Comparison of ENCODE assay signal across 12 cellular contexts in the genomic region with DNA sequence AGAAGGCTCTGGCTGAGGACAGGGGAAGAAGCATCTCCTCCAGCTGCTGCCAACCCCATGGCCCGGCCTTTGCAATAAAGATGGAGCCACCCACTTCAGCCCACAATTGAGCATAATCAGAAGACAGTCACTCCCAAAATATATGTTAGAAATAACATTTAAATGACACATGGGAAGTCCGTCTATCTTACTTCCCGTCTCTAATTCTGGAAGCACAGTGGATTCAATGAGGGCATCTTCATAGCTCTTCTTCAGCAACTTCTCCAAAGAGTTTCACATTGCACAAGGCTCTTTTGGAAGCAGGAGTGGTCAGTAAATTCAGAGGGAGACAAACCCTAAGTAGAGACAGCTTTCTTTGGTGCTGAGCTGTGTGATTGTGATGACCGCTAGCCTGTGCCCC.
DNase-seq lines count a peak whose midpoint lies in the region; ATAC-seq and TF ChIP-seq lines count a peak whose summit lies in the region.
"Had no signal": no experiment of that assay in that cellular context is flagged by ENCODE, and none has a peak within 500 bp of the region (broad histone marks: within the 10 kb centered on the region; RNA-seq: fewer than 3 reads in every experiment).

No MANE protein-coding gene starts in this region.

- H3K4me1 ChIP-seq in esophagus muscularis mucosa = peaks cover 0 to 5% (median 0%) of the 10 kb centered on the region in 4 donors

- no peaks in the 10 kb centered on the region for H3K27me3 ChIP-seq in esophagus muscularis mucosa

- no peaks in the 10 kb centered on the region for H3K9me3 ChIP-seq in esophagus muscularis mucosa

- no peak for TF ChIP-seq CTCF in esophagus muscularis mucosa (IDR thresholded peaks at IDR 0.05)

- DNase-seq in ELR (ENCODE audit: low read depth) (peak; percentile 53), MV-4-11 (lab: John Stamatoyannopoulos, UW) (peak; percentile 74), esophagus muscularis mucosa (ENCODE audit: extremely low spot score) (peak; percentile 50), posterior vena cava (ENCODE audit: low spot score) (peak; percentile 44), NCI-H1105 (lab: John Stamatoyannopoulos, UW) (no peak)
- no peak for DNase-seq in effector CD4-positive, alpha-beta T cell
- DNase-seq: C1 segment of cervical spinal cord; CD4-positive, alpha-beta memory T cell; DMS79 treated with DMSO at 0.1 percent for 48 hours had no signal

- TF ChIP-seq EP300 in esophagus muscularis mucosa (IDR thresholded peaks at IDR 0.05) = no peak

- ATAC-seq in HG03354 (IDR thresholded peaks at IDR 0.05; ENCODE audit: poor library complexity, severe bottlenecking, unreplicated experiment) = no peak
- ATAC-seq: HCT116 had no signal

- H3K36me3 ChIP-seq in esophagus muscularis mucosa = peaks cover 0 to 6% (median 3%) of the 10 kb centered on the region in 4 donors

- no peak overlapping the region for H3K27ac ChIP-seq in esophagus muscularis mucosa (replicated peaks in 1 of 4)
- H3K27ac ChIP-seq: HL-60 had no signal

- WGBS in esophagus muscularis mucosa = 92% methylated on average over 3 of the region's 4 CpGs

- no peak overlapping the region for H3K4me3 ChIP-seq in esophagus muscularis mucosa

- intact Hi-C loops in esophagus muscularis mucosa (cut with DNase I) (no loop called here), posterior vena cava (cut with DNase I) (no loop called here)

- no peak for TF ChIP-seq POLR2A in esophagus muscularis mucosa (IDR thresholded peaks at IDR 0.05; ENCODE audit: low read depth)

Comparison
In these comparisons a context has a peak if more than half of its experiments do, and no peak if none do; other contexts are left out.
1. DNase-seq: peak in ELR (single experiment), MV-4-11 (single experiment), esophagus muscularis mucosa (single experiment) and posterior vena cava (single experiment); none in NCI-H1105 (single experiment) and effector CD4-positive, alpha-beta T cell (single experiment).